Comparison of ENCODE assay signal across 2 cellular contexts in genomic region chr2:171470129-171470528, GRCh38.
TF ChIP-seq lines count a peak whose summit lies in the region.

No MANE protein-coding gene starts in this region.

TF ChIP-seq in HepG2, 621 proteins besides CTCF, POLR2A, EP300 and RAD21:
- peak; percentile 70 for TF ChIP-seq MAFF (IDR thresholded peaks at IDR 0.05; ENCODE audit: low read depth, low read length)
- peak; percentile 56 to 73 for TF ChIP-seq MAFK (conservative IDR thresholded peaks at IDR 0.05 in 1 of 2, IDR thresholded peaks at IDR 0.05 in 1 of 2; ENCODE audit: low read length in 2 of 2)
- TF ChIP-seq ATF1 (CRISPR knock-in tag; IDR thresholded peaks at IDR 0.05), result no peak

TF ChIP-seq in K562, 482 proteins besides CTCF, POLR2A, EP300 and RAD21:
- TF ChIP-seq ZNF316 (IDR thresholded peaks at IDR 0.05) (peak; percentile 38; the same call in 1 of the 2 replicates), KAT8 (IDR thresholded peaks at IDR 0.05; ENCODE audit: low read depth) (no peak)
